In the genomic region with DNA sequence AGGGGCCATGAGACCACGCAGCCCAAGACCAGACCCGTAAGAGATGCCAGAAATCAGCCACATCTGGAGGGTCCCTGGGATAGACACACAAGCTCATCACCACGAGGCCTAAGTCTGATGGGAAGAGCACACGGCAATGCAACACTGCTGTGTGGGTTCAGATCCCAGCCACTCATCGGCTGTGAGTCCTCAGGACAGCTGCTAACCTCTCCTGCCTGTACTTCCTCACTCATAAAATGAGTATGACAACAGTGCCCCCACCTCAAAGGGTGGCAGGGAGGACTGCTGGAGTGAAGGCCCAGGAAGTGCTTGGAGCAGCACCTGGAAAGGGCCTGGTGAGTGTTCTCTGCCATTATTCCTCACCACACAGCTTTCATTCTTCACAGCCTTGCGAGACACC, we compare ENCODE assay signal across 3 cellular contexts.
TF ChIP-seq lines count a peak whose summit lies in the region.

No MANE protein-coding gene starts in this region.

TF ChIP-seq in SK-N-SH, 30 proteins besides CTCF, POLR2A, EP300 and RAD21 (continued from another document):
- TF ChIP-seq, protein P1, sequence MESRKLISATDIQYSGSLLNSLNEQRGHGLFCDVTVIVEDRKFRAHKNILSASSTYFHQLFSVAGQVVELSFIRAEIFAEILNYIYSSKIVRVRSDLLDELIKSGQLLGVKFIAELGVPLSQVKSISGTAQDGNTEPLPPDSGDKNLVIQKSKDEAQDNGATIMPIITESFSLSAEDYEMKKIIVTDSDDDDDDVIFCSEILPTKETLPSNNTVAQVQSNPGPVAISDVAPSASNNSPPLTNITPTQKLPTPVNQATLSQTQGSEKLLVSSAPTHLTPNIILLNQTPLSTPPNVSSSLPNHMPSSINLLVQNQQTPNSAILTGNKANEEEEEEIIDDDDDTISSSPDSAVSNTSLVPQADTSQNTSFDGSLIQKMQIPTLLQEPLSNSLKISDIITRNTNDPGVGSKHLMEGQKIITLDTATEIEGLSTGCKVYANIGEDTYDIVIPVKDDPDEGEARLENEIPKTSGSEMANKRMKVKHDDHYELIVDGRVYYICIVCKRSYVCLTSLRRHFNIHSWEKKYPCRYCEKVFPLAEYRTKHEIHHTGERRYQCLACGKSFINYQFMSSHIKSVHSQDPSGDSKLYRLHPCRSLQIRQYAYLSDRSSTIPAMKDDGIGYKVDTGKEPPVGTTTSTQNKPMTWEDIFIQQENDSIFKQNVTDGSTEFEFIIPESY (IDR thresholded peaks at IDR 0.05; ENCODE audit: borderline replicate concordance, low read depth): no peak
- TF ChIP-seq ELF1 (IDR thresholded peaks at IDR 0.05) (no peak), CHD2 (IDR thresholded peaks at IDR 0.05; ENCODE audit: low read length, partially characterized antibody) (no peak), JUND (IDR thresholded peaks at IDR 0.05) (no peak)
- TF ChIP-seq, protein P2, sequence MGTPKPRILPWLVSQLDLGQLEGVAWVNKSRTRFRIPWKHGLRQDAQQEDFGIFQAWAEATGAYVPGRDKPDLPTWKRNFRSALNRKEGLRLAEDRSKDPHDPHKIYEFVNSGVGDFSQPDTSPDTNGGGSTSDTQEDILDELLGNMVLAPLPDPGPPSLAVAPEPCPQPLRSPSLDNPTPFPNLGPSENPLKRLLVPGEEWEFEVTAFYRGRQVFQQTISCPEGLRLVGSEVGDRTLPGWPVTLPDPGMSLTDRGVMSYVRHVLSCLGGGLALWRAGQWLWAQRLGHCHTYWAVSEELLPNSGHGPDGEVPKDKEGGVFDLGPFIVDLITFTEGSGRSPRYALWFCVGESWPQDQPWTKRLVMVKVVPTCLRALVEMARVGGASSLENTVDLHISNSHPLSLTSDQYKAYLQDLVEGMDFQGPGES (IDR thresholded peaks at IDR 0.05; ENCODE audit: low read depth, low read length): no peak
- TF ChIP-seq, protein P3, sequence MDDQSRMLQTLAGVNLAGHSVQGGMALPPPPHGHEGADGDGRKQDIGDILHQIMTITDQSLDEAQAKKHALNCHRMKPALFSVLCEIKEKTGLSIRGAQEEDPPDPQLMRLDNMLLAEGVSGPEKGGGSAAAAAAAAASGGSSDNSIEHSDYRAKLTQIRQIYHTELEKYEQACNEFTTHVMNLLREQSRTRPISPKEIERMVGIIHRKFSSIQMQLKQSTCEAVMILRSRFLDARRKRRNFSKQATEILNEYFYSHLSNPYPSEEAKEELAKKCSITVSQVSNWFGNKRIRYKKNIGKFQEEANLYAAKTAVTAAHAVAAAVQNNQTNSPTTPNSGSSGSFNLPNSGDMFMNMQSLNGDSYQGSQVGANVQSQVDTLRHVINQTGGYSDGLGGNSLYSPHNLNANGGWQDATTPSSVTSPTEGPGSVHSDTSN (IDR thresholded peaks at IDR 0.05): no peak

TF ChIP-seq in SK-N-SH treated with all-trans-retinoic acid at 6 μM for 48 hours, 23 proteins besides CTCF, POLR2A, EP300 and RAD21 (continued from another document):
- TF ChIP-seq, protein P4, sequence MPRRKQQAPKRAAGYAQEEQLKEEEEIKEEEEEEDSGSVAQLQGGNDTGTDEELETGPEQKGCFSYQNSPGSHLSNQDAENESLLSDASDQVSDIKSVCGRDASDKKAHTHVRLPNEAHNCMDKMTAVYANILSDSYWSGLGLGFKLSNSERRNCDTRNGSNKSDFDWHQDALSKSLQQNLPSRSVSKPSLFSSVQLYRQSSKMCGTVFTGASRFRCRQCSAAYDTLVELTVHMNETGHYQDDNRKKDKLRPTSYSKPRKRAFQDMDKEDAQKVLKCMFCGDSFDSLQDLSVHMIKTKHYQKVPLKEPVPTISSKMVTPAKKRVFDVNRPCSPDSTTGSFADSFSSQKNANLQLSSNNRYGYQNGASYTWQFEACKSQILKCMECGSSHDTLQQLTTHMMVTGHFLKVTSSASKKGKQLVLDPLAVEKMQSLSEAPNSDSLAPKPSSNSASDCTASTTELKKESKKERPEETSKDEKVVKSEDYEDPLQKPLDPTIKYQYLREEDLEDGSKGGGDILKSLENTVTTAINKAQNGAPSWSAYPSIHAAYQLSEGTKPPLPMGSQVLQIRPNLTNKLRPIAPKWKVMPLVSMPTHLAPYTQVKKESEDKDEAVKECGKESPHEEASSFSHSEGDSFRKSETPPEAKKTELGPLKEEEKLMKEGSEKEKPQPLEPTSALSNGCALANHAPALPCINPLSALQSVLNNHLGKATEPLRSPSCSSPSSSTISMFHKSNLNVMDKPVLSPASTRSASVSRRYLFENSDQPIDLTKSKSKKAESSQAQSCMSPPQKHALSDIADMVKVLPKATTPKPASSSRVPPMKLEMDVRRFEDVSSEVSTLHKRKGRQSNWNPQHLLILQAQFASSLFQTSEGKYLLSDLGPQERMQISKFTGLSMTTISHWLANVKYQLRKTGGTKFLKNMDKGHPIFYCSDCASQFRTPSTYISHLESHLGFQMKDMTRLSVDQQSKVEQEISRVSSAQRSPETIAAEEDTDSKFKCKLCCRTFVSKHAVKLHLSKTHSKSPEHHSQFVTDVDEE (CRISPR knock-in tag; IDR thresholded peaks at IDR 0.05): no peak
- TF ChIP-seq, protein P5, sequence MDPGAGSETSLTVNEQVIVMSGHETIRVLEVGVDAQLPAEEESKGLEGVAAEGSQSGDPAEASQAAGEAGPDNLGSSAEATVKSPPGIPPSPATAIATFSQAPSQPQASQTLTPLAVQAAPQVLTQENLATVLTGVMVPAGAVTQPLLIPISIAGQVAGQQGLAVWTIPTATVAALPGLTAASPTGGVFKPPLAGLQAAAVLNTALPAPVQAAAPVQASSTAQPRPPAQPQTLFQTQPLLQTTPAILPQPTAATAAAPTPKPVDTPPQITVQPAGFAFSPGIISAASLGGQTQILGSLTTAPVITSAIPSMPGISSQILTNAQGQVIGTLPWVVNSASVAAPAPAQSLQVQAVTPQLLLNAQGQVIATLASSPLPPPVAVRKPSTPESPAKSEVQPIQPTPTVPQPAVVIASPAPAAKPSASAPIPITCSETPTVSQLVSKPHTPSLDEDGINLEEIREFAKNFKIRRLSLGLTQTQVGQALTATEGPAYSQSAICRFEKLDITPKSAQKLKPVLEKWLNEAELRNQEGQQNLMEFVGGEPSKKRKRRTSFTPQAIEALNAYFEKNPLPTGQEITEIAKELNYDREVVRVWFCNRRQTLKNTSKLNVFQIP (CRISPR knock-in tag; IDR thresholded peaks at IDR 0.05; ENCODE audit: borderline replicate concordance, low read depth): no peak
- no peak for TF ChIP-seq ZFP30 (CRISPR knock-in tag; IDR thresholded peaks at IDR 0.05)

TF ChIP-seq in WTC11, 78 proteins besides CTCF, POLR2A, EP300 and RAD21 (continued from another document):
- TF ChIP-seq, protein P6, sequence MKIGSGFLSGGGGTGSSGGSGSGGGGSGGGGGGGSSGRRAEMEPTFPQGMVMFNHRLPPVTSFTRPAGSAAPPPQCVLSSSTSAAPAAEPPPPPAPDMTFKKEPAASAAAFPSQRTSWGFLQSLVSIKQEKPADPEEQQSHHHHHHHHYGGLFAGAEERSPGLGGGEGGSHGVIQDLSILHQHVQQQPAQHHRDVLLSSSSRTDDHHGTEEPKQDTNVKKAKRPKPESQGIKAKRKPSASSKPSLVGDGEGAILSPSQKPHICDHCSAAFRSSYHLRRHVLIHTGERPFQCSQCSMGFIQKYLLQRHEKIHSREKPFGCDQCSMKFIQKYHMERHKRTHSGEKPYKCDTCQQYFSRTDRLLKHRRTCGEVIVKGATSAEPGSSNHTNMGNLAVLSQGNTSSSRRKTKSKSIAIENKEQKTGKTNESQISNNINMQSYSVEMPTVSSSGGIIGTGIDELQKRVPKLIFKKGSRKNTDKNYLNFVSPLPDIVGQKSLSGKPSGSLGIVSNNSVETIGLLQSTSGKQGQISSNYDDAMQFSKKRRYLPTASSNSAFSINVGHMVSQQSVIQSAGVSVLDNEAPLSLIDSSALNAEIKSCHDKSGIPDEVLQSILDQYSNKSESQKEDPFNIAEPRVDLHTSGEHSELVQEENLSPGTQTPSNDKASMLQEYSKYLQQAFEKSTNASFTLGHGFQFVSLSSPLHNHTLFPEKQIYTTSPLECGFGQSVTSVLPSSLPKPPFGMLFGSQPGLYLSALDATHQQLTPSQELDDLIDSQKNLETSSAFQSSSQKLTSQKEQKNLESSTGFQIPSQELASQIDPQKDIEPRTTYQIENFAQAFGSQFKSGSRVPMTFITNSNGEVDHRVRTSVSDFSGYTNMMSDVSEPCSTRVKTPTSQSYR (CRISPR knock-in tag; IDR thresholded peaks at IDR 0.05): no peak
- TF ChIP-seq MYBL2 (CRISPR knock-in tag; IDR thresholded peaks at IDR 0.05): no peak
